Comparison of ENCODE assay signal across 1 cellular context in the genomic region with DNA sequence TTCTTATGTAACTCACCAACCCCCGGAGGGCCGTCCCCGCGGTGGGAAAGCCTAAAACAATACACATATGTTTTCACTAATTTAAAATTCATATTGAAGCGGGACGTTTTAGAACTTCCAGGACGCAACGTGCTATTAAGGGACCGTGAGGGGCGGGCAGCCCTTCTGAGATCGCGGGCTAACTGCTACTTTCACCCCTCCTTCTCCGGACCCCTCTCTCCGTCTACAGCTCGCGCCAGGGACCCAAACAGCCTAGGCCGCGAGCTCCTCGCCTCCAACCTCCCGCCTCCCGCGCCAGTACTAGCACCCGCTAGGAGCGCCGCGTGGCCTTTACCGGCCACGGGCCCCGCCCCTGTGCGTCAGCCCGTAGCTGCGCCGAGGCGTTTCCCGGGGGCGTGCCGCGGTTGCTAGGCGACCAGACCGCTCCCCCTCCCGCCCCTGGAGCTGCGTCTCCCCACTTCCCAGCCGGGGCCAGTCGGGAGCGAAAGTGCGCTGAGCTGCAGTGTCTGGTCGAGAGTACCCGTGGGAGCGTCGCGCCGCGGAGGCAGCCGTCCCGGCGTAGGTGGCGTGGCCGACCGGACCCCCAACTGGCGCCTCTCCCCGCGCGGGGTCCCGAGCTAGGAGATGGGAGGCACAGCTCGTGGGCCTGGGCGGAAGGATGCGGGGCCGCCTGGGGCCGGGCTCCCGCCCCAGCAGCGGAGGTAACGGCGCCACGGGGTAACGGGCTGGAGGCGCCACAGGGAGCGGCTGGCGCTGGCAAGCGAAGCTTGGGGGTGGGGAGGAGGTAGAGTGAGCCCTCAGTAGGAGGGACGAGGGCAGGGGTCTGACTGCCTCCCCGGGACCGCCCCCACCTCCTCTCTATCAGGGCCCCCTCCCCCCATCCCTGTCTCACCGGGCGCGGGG.
TF ChIP-seq lines count a peak whose summit lies in the region.

Gene DYRK3 (plus strand): TSS at position 457 of the 903 bp plus-strand sequence. CDS start 168 bp downstream, at position 625.

TF ChIP-seq in HepG2, 621 proteins besides CTCF, POLR2A, EP300 and RAD21 (continued from another document and continues in another):
- TF ChIP-seq ZNF460 (CRISPR knock-in tag; IDR thresholded peaks at IDR 0.05; ENCODE audit: borderline replicate concordance) (no peak), ZNF430 (CRISPR knock-in tag; IDR thresholded peaks at IDR 0.05) (0 out of 2 replicates have a peak, but pooled peaks have one; percentile 50), ATF7 (IDR thresholded peaks at IDR 0.05) (no peak), ATF7 (CRISPR knock-in tag; IDR thresholded peaks at IDR 0.05) (peak; percentile 47; the same call in 1 of the 2 replicates), ZBTB4 (CRISPR knock-in tag; IDR thresholded peaks at IDR 0.05; ENCODE audit: borderline replicate concordance) (peak; percentile 87; the same call in 1 of the 2 replicates), ZNF766 (CRISPR knock-in tag; IDR thresholded peaks at IDR 0.05; ENCODE audit: borderline replicate concordance) (no peak), ZBTB37 (CRISPR knock-in tag; IDR thresholded peaks at IDR 0.05) (no peak), ZSCAN25 (CRISPR knock-in tag; IDR thresholded peaks at IDR 0.05) (no peak), ZNF770 (CRISPR knock-in tag; IDR thresholded peaks at IDR 0.05) (no peak; the same call in 1 of the 2 replicates), ZNF333 (CRISPR knock-in tag; IDR thresholded peaks at IDR 0.05; ENCODE audit: borderline replicate concordance) (peak; percentile 90; the same call in 1 of the 2 replicates), E2F2 (CRISPR knock-in tag; IDR thresholded peaks at IDR 0.05; ENCODE audit: borderline replicate concordance) (no peak), GZF1 (CRISPR knock-in tag; IDR thresholded peaks at IDR 0.05) (0 out of 2 replicates have a peak, but pooled peaks have one; percentile 28), NFYB (CRISPR knock-in tag; IDR thresholded peaks at IDR 0.05) (0 out of 2 replicates have a peak, but pooled peaks have one; percentile 16), LBX2 (CRISPR knock-in tag; IDR thresholded peaks at IDR 0.05; ENCODE audit: borderline replicate concordance) (peak; percentile 38; the same call in 1 of the 2 replicates), FUBP1 (CRISPR knock-in tag; IDR thresholded peaks at IDR 0.05; ENCODE audit: borderline replicate concordance) (no peak), SP2 (CRISPR knock-in tag; IDR thresholded peaks at IDR 0.05) (no peak; the same call in 1 of the 2 replicates), GABPA (IDR thresholded peaks at IDR 0.05; ENCODE audit: low read depth, low read length) (no peak), GABPA (CRISPR knock-in tag; IDR thresholded peaks at IDR 0.05; ENCODE audit: low read depth) (no peak), XBP1 (CRISPR knock-in tag; IDR thresholded peaks at IDR 0.05) (no peak), ZNF530 (CRISPR knock-in tag; IDR thresholded peaks at IDR 0.05; ENCODE audit: low read depth) (no peak), ZNF891 (CRISPR knock-in tag; IDR thresholded peaks at IDR 0.05) (peak; percentile 74), AKNA (CRISPR knock-in tag; IDR thresholded peaks at IDR 0.05; ENCODE audit: borderline replicate concordance) (no peak), ZSCAN30 (CRISPR knock-in tag; IDR thresholded peaks at IDR 0.05) (peak; percentile 80; the same call in 1 of the 2 replicates), POLR2AphosphoS2 (IDR thresholded peaks at IDR 0.05; ENCODE audit: low read depth, low read length) (no peak), KLF13 (CRISPR knock-in tag; IDR thresholded peaks at IDR 0.05) (peak; percentile 79; the same call in 1 of the 2 replicates)
- TF ChIP-seq, protein P1, sequence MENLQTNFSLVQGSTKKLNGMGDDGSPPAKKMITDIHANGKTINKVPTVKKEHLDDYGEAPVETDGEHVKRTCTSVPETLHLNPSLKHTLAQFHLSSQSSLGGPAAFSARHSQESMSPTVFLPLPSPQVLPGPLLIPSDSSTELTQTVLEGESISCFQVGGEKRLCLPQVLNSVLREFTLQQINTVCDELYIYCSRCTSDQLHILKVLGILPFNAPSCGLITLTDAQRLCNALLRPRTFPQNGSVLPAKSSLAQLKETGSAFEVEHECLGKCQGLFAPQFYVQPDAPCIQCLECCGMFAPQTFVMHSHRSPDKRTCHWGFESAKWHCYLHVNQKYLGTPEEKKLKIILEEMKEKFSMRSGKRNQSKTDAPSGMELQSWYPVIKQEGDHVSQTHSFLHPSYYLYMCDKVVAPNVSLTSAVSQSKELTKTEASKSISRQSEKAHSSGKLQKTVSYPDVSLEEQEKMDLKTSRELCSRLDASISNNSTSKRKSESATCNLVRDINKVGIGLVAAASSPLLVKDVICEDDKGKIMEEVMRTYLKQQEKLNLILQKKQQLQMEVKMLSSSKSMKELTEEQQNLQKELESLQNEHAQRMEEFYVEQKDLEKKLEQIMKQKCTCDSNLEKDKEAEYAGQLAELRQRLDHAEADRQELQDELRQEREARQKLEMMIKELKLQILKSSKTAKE (CRISPR knock-in tag; IDR thresholded peaks at IDR 0.05; ENCODE audit: borderline replicate concordance), result no peak
- TF ChIP-seq, protein P2, sequence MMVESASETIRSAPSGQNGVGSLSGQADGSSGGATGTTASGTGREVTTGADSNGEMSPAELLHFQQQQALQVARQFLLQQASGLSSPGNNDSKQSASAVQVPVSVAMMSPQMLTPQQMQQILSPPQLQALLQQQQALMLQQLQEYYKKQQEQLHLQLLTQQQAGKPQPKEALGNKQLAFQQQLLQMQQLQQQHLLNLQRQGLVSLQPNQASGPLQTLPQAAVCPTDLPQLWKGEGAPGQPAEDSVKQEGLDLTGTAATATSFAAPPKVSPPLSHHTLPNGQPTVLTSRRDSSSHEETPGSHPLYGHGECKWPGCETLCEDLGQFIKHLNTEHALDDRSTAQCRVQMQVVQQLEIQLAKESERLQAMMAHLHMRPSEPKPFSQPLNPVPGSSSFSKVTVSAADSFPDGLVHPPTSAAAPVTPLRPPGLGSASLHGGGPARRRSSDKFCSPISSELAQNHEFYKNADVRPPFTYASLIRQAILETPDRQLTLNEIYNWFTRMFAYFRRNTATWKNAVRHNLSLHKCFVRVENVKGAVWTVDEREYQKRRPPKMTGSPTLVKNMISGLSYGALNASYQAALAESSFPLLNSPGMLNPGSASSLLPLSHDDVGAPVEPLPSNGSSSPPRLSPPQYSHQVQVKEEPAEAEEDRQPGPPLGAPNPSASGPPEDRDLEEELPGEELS (CRISPR knock-in tag; IDR thresholded peaks at IDR 0.05), result peak; percentile 55; the same call in 1 of the 2 replicates
- TF ChIP-seq, protein P3, sequence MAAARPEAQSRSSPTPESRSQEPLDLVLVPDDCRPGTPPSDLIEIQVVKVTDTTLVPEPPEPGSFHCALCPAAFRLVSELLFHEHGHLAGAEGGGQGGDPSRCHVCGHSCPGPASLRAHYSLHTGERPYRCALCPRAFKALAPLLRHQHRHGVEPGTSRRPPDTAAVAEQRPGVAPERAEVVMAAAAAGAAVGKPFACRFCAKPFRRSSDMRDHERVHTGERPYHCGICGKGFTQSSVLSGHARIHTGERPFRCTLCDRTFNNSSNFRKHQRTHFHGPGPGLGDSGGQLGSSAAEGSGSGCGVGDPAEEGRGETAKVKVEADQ (CRISPR knock-in tag; IDR thresholded peaks at IDR 0.05; ENCODE audit: borderline replicate concordance), result peak; percentile 34; the same call in 1 of the 2 replicates
